10 cellular contexts compared by ENCODE assay signal in the genomic region with DNA sequence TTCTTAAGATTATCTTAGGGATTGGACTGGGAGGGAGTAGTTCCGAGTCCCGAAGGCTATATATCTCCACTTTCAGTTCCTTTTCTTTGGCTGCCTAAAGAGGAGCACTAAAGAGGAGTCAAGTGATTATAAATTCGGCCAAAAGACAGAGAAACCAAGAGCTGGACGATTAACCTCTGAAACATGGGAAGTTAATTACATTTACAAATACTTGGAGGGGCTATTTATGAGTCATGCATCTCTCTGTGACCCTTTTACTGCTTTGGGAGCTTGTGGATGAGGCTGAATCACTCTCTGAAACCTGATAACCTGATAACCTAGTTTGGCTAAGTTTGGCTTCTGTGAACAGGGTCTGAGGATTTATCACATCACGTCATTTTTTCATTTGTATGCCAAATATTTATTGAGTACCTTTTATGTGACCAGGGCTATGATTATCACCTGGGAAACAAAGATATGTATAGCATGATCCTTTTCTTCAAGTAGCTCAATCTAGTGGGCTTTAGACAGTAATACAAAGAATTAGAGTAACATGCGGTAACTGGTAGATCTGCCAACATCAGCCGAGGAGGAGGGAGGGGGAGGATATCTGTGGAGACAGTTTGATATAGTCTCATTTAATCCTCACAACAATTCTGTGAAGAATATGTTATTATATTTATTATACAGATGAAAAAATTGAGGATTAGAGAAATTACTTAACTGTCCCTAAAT.
DNase-seq lines count a peak whose midpoint lies in the region; ATAC-seq and TF ChIP-seq lines count a peak whose summit lies in the region.
"Had no signal": no experiment of that assay in that cellular context is flagged by ENCODE, and none has a peak within 500 bp of the region (broad histone marks: within the 10 kb centered on the region; RNA-seq: fewer than 3 reads in every experiment).

No MANE protein-coding gene starts in this region.

- H3K9me3 Mint-ChIP-seq in HFFc6, result no peaks in the 10 kb centered on the region

- no peaks in the 10 kb centered on the region for H3K36me3 ChIP-seq in gastroesophageal sphincter
- H3K36me3 ChIP-seq: neutrophil had no signal

- H3K27ac Mint-ChIP-seq in HFFc6, result peak overlapping the region; percentile 61; the same call in 1 of the 2 replicates

- intact Hi-C loops in sciatic nerve (cut with DNase I), result no loop called here

- peaks cover 50% of the 10 kb centered on the region for H3K4me1 Mint-ChIP-seq in HFFc6 (ENCODE audit: low read depth)

- peak overlapping the region; percentile 35 to 65 for H3K4me3 ChIP-seq in gastroesophageal sphincter

- H3K4me3 Mint-ChIP-seq in HFFc6, result peak overlapping the region; percentile 63

- no peaks in the 10 kb centered on the region for H3K27me3 ChIP-seq in gastroesophageal sphincter
- H3K27me3 ChIP-seq: neutrophil had no signal

- H3K36me3 Mint-ChIP-seq in HFFc6 (ENCODE audit: low read depth), result no peaks in the 10 kb centered on the region

- TF ChIP-seq POLR2A in gastroesophageal sphincter (IDR thresholded peaks at IDR 0.05), result no peak

- peak overlapping the region; percentile 69 to 94 (median 80) for H3K27ac ChIP-seq in gastroesophageal sphincter
- H3K27ac ChIP-seq: neutrophil had no signal

- ATAC-seq in gastroesophageal sphincter (peak; percentile 39), sciatic nerve (peak; percentile 70), GM21390 (IDR thresholded peaks at IDR 0.05; ENCODE audit: unreplicated experiment) (no peak), HG03342 (IDR thresholded peaks at IDR 0.05; ENCODE audit: unreplicated experiment) (no peak)

- TF ChIP-seq CTCF in HFFc6 (IDR thresholded peaks at IDR 0.05) (no peak), gastroesophageal sphincter (IDR thresholded peaks at IDR 0.05) (no peak)

- H3K27me3 Mint-ChIP-seq in HFFc6 (ENCODE audit: insufficient read depth), result no peaks in the 10 kb centered on the region

- no peaks in the 10 kb centered on the region for H3K9me3 ChIP-seq in gastroesophageal sphincter
- H3K9me3 ChIP-seq: neutrophil had no signal

- TF ChIP-seq EP300 in gastroesophageal sphincter (IDR thresholded peaks at IDR 0.05), result no peak

- WGBS in gastroesophageal sphincter (ENCODE audit: low coverage in 1 of 2), 2 donors, result 3 to 12% methylated on average over 7 of the region's 7 CpGs

- peaks cover 8 to 75% (median 14%) of the 10 kb centered on the region in 3 donors for H3K4me1 ChIP-seq in gastroesophageal sphincter

- DNase-seq in HFFc6 (peak; percentile 30), RPMI7951 (ENCODE audit: low read depth) (peak; percentile 62), sciatic nerve (ENCODE audit: low spot score) (no peak), NCI-H1048 (lab: John Stamatoyannopoulos, UW) (no peak)
- DNase-seq in activated naive CD4-positive, alpha-beta T cell treated with anti-CD3 and anti-CD28 coated beads, Interleukin-2, amount 50 U/mL, for 16 hours, result no peak
- DNase-seq: activated CD8-positive, alpha-beta memory T cell treated with anti-CD3 and anti-CD28 coated beads, Interleukin-2, amount 50 U/mL, for 48 hours had no signal

Comparison
In these comparisons a context has a peak if more than half of its experiments do, and no peak if none do; other contexts are left out.
1. DNase-seq: peak in HFFc6 (single experiment) and RPMI7951 (single experiment); none in sciatic nerve (single experiment), NCI-H1048 (single experiment) and activated naive CD4-positive, alpha-beta T cell treated with anti-CD3 and anti-CD28 coated beads, Interleukin-2, amount 50 U/mL, for 16 hours (single experiment).
2. ATAC-seq: peak in gastroesophageal sphincter (single experiment) and sciatic nerve (single experiment); none in GM21390 (single experiment) and HG03342 (single experiment).